In the genomic region with DNA sequence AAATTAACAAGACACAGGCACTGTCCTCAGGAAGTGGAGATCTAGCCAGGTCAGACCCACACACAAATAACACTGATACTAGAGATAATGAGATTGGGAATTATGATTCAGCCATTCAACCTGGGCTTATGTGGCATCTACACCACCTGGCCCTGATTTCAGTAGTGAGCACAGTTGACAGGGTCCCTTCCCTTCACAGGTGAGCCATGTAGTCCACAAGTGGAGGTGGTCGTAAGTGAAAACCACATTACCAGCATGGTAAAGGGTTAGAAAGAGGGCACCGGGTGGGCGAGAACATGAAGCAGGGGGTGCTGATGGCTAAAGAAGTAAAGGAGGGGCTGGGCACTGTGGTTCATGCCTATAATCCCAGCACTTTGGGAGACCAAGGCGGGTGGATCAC, we compare ENCODE assay signal across 23 cellular contexts. TPM values are rescaled to one million over a fixed set of nuclear protein-coding genes. Genes with fewer than 3 reads are reported as not detected.
DNase-seq lines count a peak whose midpoint lies in the region; ATAC-seq and TF ChIP-seq lines count a peak whose summit lies in the region.
"Had no signal": no experiment of that assay in that cellular context is flagged by ENCODE, and none has a peak within 500 bp of the region (broad histone marks: within the 10 kb centered on the region; RNA-seq: fewer than 3 reads in every experiment).

No MANE protein-coding gene starts in this region.

- H3K4me2 ChIP-seq in fibroblast of lung (ENCODE audit: extremely low read depth, insufficient read depth, low read length) = no peak overlapping the region
- no peak overlapping the region for H3K4me2 ChIP-seq in trophoblast cell (ENCODE audit: low read length)
- H3K4me2 ChIP-seq: BLaER1 had no signal

- peaks cover 90% of the 10 kb centered on the region for H3K4me1 ChIP-seq in left ventricle myocardium inferior
- H3K4me1 ChIP-seq in fibroblast of lung (ENCODE audit: control insufficient read depth, extremely low read depth, insufficient read depth, low read length) = peaks cover 50% of the 10 kb centered on the region
- H3K4me1 ChIP-seq in trophoblast cell (ENCODE audit: control insufficient read depth in 1 of 2, insufficient read depth in 2 of 2, low read length in 2 of 2) = peaks cover 31 to 51% of the 10 kb centered on the region in 2 experiments
- H3K4me1 ChIP-seq in vagina = peaks cover 46% of the 10 kb centered on the region

- H3K36me3 ChIP-seq in left ventricle myocardium inferior = peaks cover 46% of the 10 kb centered on the region
- H3K36me3 ChIP-seq in fibroblast of lung (ENCODE audit: control insufficient read depth, insufficient read depth, low read length) = peaks cover 49% of the 10 kb centered on the region
- peaks cover 6 to 14% of the 10 kb centered on the region in 2 experiments for H3K36me3 ChIP-seq in trophoblast cell (ENCODE audit: control insufficient read depth in 1 of 2, insufficient read depth in 2 of 2, low read length in 2 of 2)
- H3K36me3 ChIP-seq in vagina = peaks cover 0 to 47% of the 10 kb centered on the region in 2 donors
- H3K36me3 ChIP-seq: BLaER1, MG63 had no signal

- intact Hi-C loops in left ventricle myocardium inferior (cut with micrococcal nuclease) (no loop called here), Right ventricle myocardium inferior (cut with DNase I) (no loop called here), vagina (cut with DNase I) (no loop called here)

- no peak for ATAC-seq in Right ventricle myocardium inferior
- no peak for ATAC-seq in HG03175 (IDR thresholded peaks at IDR 0.05; ENCODE audit: unreplicated experiment)
- ATAC-seq: stimulated activated naive CD8-positive, alpha-beta T cell treated with anti-CD3 and anti-CD28 coated beads, Interleukin-15, amount 100 ng/mL, for 72 hours; T-cell had no signal

- H3K23ac ChIP-seq in trophoblast cell (ENCODE audit: low read length) = no peak overlapping the region

- peaks cover 39% of the 10 kb centered on the region for H3K79me1 ChIP-seq in trophoblast cell (ENCODE audit: low read length)

- no peak for TF ChIP-seq CTCF in left ventricle myocardium inferior (IDR thresholded peaks at IDR 0.05; ENCODE audit: borderline replicate concordance)
- no peak for TF ChIP-seq CTCF in fibroblast of lung (conservative IDR thresholded peaks at IDR 0.05 in 1 of 2, IDR thresholded peaks at IDR 0.05 in 1 of 2; ENCODE audit: low read depth in 1 of 2, low read length in 2 of 2)
- no peak for TF ChIP-seq CTCF in vagina (IDR thresholded peaks at IDR 0.05)

- no CpG with 5 or more reads among the region's 4 CpGs for WGBS in trophoblast cell (ENCODE audit: extremely low coverage, insufficient coverage, insufficient read length)

- H4K20me1 ChIP-seq in fibroblast of lung (ENCODE audit: control insufficient read depth, extremely low read depth, insufficient read depth, low read length) = no peaks in the 10 kb centered on the region
- H4K20me1 ChIP-seq: BLaER1 had no signal

- H3K4me3 ChIP-seq in left ventricle myocardium inferior = peak overlapping the region; percentile 67
- H3K4me3 ChIP-seq in fibroblast of lung (replicated peaks in 1 of 4; ENCODE audit: control extremely low read depth in 1 of 4, insufficient read depth in 1 of 4, low read depth in 3 of 4, low read length in 4 of 4) = no peak overlapping the region
- no peak overlapping the region for H3K4me3 ChIP-seq in trophoblast cell (ENCODE audit: low read depth, low read length)
- no peak overlapping the region for H3K4me3 ChIP-seq in vagina
- H3K4me3 ChIP-seq: BLaER1, MG63 had no signal

- peak overlapping the region; percentile 95 for H3K27ac ChIP-seq in left ventricle myocardium inferior (replicated peaks)
- peak overlapping the region; percentile 10 for H3K27ac ChIP-seq in fibroblast of lung (ENCODE audit: insufficient read depth, low read length)
- H3K27ac ChIP-seq in trophoblast cell (ENCODE audit: low read depth, low read length) = no peak overlapping the region
- peak overlapping the region; percentile 22 for H3K27ac ChIP-seq in vagina
- H3K27ac ChIP-seq: BLaER1 had no signal

- H4K8ac ChIP-seq in trophoblast cell (ENCODE audit: low read depth, low read length) = no peak overlapping the region

- no peak overlapping the region for H2BK5ac ChIP-seq in trophoblast cell (ENCODE audit: low read depth, low read length, poor library complexity)

- DNase-seq in left ventricle myocardium inferior = no peak
- DNase-seq in Right ventricle myocardium inferior (ENCODE audit: missing footprints) = no peak
- no peak for DNase-seq in fibroblast of lung (ENCODE audit: low read depth in 2 of 2)
- DNase-seq in trophoblast cell = no peak
- no peak for DNase-seq in vagina (ENCODE audit: extremely low spot score in 2 of 2)
- DNase-seq in anterior cingulate cortex (lab: John Stamatoyannopoulos, UW) = no peak
- no peak for DNase-seq in activated CD4-positive, alpha-beta T cell treated with anti-CD3 and anti-CD28 coated beads for 48 hours
- DNase-seq: Calu3; MG63; naive B cell; NCI-H1436; NCI-H2171 treated with DMSO at 0.1 percent for 48 hours; NCI-H69; posterior cingulate gyrus; SHP77; stimulated activated CD4-positive, alpha-beta T cell treated with anti-CD3 and anti-CD28 coated beads, Interleukin-4, amount 100 ng/mL, for 24 hours; stimulated activated naive CD8-positive, alpha-beta T cell treated with anti-CD3 and anti-CD28 coated beads, Interleukin-15, amount 100 ng/mL, for 72 hours; T-cell had no signal

- H2AFZ ChIP-seq in fibroblast of lung (ENCODE audit: low read length) = no peak overlapping the region
- H2AFZ ChIP-seq in trophoblast cell (ENCODE audit: insufficient read depth, low read length, poor library complexity) = no peak overlapping the region

- peak overlapping the region; percentile 16 for H4K91ac ChIP-seq in trophoblast cell (ENCODE audit: low read depth, low read length)

- H3K79me2 ChIP-seq in fibroblast of lung (ENCODE audit: control insufficient read depth, insufficient read depth, low read length) (peaks cover 4% of the 10 kb centered on the region), trophoblast cell (ENCODE audit: control insufficient read depth, insufficient read depth, low read length, poor library complexity) (peaks cover 8% of the 10 kb centered on the region)

- H4K12ac ChIP-seq in trophoblast cell (ENCODE audit: low read depth, low read length) = no peak overlapping the region

- H2BK12ac ChIP-seq in trophoblast cell (ENCODE audit: low read length) = peak overlapping the region; percentile 85

- H2AK5ac ChIP-seq in trophoblast cell (ENCODE audit: low read length) = peak overlapping the region; percentile 61

- no peak for TF ChIP-seq POLR2A in vagina (IDR thresholded peaks at IDR 0.05)

- H3K27me3 ChIP-seq in left ventricle myocardium inferior (ENCODE audit: low read depth) = no peaks in the 10 kb centered on the region
- no peaks in the 10 kb centered on the region for H3K27me3 ChIP-seq in fibroblast of lung (ENCODE audit: control insufficient read depth, insufficient read depth, low read length)
- no peaks in the 10 kb centered on the region for H3K27me3 ChIP-seq in trophoblast cell (ENCODE audit: insufficient read depth, low read length)
- H3K27me3 ChIP-seq in vagina = no peaks in the 10 kb centered on the region
- H3K27me3 ChIP-seq: BLaER1, MG63 had no signal

- no peak overlapping the region for H3K4ac ChIP-seq in trophoblast cell (ENCODE audit: low read depth, low read length)

- peak overlapping the region; percentile 8 for H2BK120ac ChIP-seq in trophoblast cell (ENCODE audit: insufficient read depth, low read length, poor library complexity)

- peak overlapping the region; percentile 8 for H3K18ac ChIP-seq in trophoblast cell (ENCODE audit: low read length)

- no peak overlapping the region for H3K9ac ChIP-seq in fibroblast of lung (ENCODE audit: insufficient read depth, low read length)
- H3K9ac ChIP-seq in trophoblast cell (ENCODE audit: low read length) = no peak overlapping the region
- H3K9ac ChIP-seq: BLaER1 had no signal

- H3K14ac ChIP-seq in trophoblast cell (ENCODE audit: low read length) = peak overlapping the region; percentile 8

- H3K9me3 ChIP-seq in left ventricle myocardium inferior (replicated peaks) (no peaks in the 10 kb centered on the region), fibroblast of lung (ENCODE audit: control insufficient read depth, insufficient read depth, low read depth, low read length) (no peaks in the 10 kb centered on the region), trophoblast cell (ENCODE audit: insufficient read depth, low read depth, low read length) (no peaks in the 10 kb centered on the region), vagina (no peaks in the 10 kb centered on the region)
- H3K9me3 ChIP-seq: BLaER1, MG63 had no signal

RNA-seq across cellular contexts. Expression of gene IL17B, which starts 48.3 kb away (rescaled TPM):
- total RNA-seq in left ventricle myocardium inferior (not detected), Right ventricle myocardium inferior (not detected), fibroblast of lung (not detected in 2 replicates), vagina (2.7 TPM)
- polyA plus RNA-seq in fibroblast of lung = 0.34 TPM in 1 of 2 replicates, not detected in the other
- polyA plus RNA-seq in fibroblast of lung (2012) = not detected in 2 replicates
- polyA minus RNA-seq in fibroblast of lung (ENCODE audit: low replicate concordance) = not detected in 2 replicates
- polyA plus RNA-seq in trophoblast cell (2013) = 0.25 and 0.26 TPM in 2 replicates
- total RNA-seq: A673, Calu3, Daoy, lung microvascular endothelial cell, T-cell had no signal
